ENCODE assay signal across 9 cellular contexts in the genomic region with DNA sequence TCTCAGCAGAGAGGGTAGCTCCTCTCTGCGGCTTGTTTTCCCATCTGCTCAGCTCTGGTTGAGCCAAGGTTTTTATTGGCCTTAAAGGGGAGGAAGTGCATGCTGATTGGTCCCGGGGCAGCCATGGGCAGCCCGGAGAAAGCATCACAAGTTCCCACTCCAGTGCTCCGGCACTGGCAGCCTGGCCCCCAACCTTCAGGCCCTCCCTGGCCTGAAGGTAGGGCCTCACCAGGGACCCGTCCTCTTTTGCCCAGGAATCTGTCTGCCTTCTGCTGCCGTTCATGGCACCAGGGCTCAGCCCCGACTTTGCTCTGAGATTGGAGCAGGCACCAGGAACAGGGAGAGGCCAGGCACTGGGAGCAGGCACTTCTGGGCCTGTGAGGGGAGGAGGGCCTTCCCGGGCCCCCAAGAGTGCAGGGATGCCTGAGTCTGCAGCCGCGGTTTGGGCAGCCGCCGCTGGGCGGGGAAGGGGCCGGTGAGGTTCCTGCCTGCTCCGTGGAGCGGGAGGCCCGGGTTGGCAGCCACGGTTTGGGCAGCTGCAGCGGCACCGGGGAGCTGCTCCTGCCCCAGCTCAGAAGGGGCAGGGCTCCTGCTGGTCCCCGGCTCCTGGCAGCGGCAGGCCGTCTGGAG. TPM values are rescaled to one million over a fixed set of nuclear protein-coding genes. Genes with fewer than 3 reads are reported as not detected.
DNase-seq lines count a peak whose midpoint lies in the region; ATAC-seq and TF ChIP-seq lines count a peak whose summit lies in the region.
"Had no signal": no experiment of that assay in that cellular context is flagged by ENCODE, and none has a peak within 500 bp of the region (broad histone marks: within the 10 kb centered on the region; RNA-seq: fewer than 3 reads in every experiment).

No MANE protein-coding gene starts in this region.

- H3K4ac ChIP-seq in H9 (ENCODE audit: low read depth, low read length) (no peak overlapping the region), trophoblast cell (ENCODE audit: low read depth, low read length) (no peak overlapping the region)

- no peak overlapping the region for H3K27ac ChIP-seq in CD4-positive, CD25-positive, alpha-beta regulatory T cell (ENCODE audit: insufficient read depth, low read length, poor library complexity, severe bottlenecking)
- H3K27ac ChIP-seq in H9 (ENCODE audit: insufficient read length, low read depth, low read length) (no peak overlapping the region), mammary epithelial cell (ENCODE audit: insufficient read depth, low read depth, low read length) (no peak overlapping the region), muscle layer of colon (ENCODE audit: low read depth, low read length) (peak overlapping the region; percentile 35), trophoblast cell (ENCODE audit: low read depth, low read length) (no peak overlapping the region)

- no peaks in the 10 kb centered on the region for H3K4me1 ChIP-seq in CD4-positive, CD25-positive, alpha-beta regulatory T cell (ENCODE audit: control insufficient read depth, insufficient read depth, low read length, poor library complexity, severe bottlenecking)
- H3K4me1 ChIP-seq in H9 (ENCODE audit: insufficient read depth, low read length) (no peaks in the 10 kb centered on the region; the same call in 1 of the 2 replicates), mammary epithelial cell (ENCODE audit: insufficient read depth, low read length) (no peaks in the 10 kb centered on the region), muscle layer of colon (ENCODE audit: insufficient read depth, low read length) (peaks cover 12% of the 10 kb centered on the region), trophoblast cell (ENCODE audit: control insufficient read depth in 1 of 2, insufficient read depth in 2 of 2, low read length in 2 of 2) (no peaks in the 10 kb centered on the region)

- H2BK120ac ChIP-seq in H9 (ENCODE audit: low read depth, low read length, poor library complexity, severe bottlenecking), result no peak overlapping the region
- H2BK120ac ChIP-seq in trophoblast cell (ENCODE audit: insufficient read depth, low read length, poor library complexity), result no peak overlapping the region

- H3K14ac ChIP-seq in H9 (ENCODE audit: insufficient read depth, low read length) (no peak overlapping the region), trophoblast cell (ENCODE audit: low read length) (no peak overlapping the region)

- H2AK5ac ChIP-seq in H9 (ENCODE audit: insufficient read length, low read length), result no peak overlapping the region
- no peak overlapping the region for H2AK5ac ChIP-seq in trophoblast cell (ENCODE audit: low read length)

- H2AFZ ChIP-seq in H9 (ENCODE audit: low read length) (no peak overlapping the region), mammary epithelial cell (ENCODE audit: low read depth, low read length) (no peak overlapping the region), trophoblast cell (ENCODE audit: insufficient read depth, low read length, poor library complexity) (no peak overlapping the region)

- no CpG with 5 or more reads among the region's 23 CpGs for WGBS in H9 (ENCODE audit: extremely low coverage, insufficient read length, low lambda C conversion rate)
- WGBS in mammary epithelial cell (ENCODE audit: low coverage, missing lambda C conversion rate), result 84% methylated on average over 14 of the region's 23 CpGs
- WGBS in trophoblast cell (ENCODE audit: extremely low coverage, insufficient coverage, insufficient read length), result no CpG with 5 or more reads among the region's 23 CpGs

- H3K18ac ChIP-seq in H9 (ENCODE audit: insufficient read length, low read depth, low read length), result no peak overlapping the region
- H3K18ac ChIP-seq in trophoblast cell (ENCODE audit: low read length), result no peak overlapping the region

- no peaks in the 10 kb centered on the region for H3K9me3 ChIP-seq in CD4-positive, CD25-positive, alpha-beta regulatory T cell (ENCODE audit: control insufficient read depth in 2 of 2, low read length in 2 of 2)
- no peaks in the 10 kb centered on the region for H3K9me3 ChIP-seq in H9 (ENCODE audit: control insufficient read depth, low read depth, low read length)
- H3K9me3 ChIP-seq in mammary epithelial cell (replicated peaks; ENCODE audit: insufficient read depth, low read length), result no peaks in the 10 kb centered on the region
- H3K9me3 ChIP-seq in muscle layer of colon (ENCODE audit: low read length), result no peaks in the 10 kb centered on the region
- no peaks in the 10 kb centered on the region for H3K9me3 ChIP-seq in trophoblast cell (ENCODE audit: insufficient read depth, low read depth, low read length)

- H2BK15ac ChIP-seq in H9 (ENCODE audit: low read depth, low read length), result no peak overlapping the region

- no peak overlapping the region for H3T11ph ChIP-seq in H9 (ENCODE audit: low read length)

- in situ Hi-C loops in mammary epithelial cell (cut with MboI; ENCODE audit: low sequenced_read_pairs in 2 of 2), result no loop called here

- H3K9ac ChIP-seq in H9 (ENCODE audit: extremely low read depth, insufficient read length, low read length), result no peak overlapping the region
- no peak overlapping the region for H3K9ac ChIP-seq in mammary epithelial cell (ENCODE audit: insufficient read depth, low read length)
- H3K9ac ChIP-seq in muscle layer of colon (ENCODE audit: low read length), result no peak overlapping the region
- H3K9ac ChIP-seq in trophoblast cell (ENCODE audit: low read length), result no peak overlapping the region

- H3K79me1 ChIP-seq in H9 (ENCODE audit: insufficient read depth, low read depth, low read length, poor library complexity, severe bottlenecking) (no peaks in the 10 kb centered on the region), trophoblast cell (ENCODE audit: low read length) (no peaks in the 10 kb centered on the region)

- no peak overlapping the region for H3K4me3 Mint-ChIP-seq in CD4-positive, CD25-positive, alpha-beta regulatory T cell
- H3K4me3 Mint-ChIP-seq in H9, result no peak overlapping the region
- H3K4me3 Mint-ChIP-seq: nephron had no signal

- H3K4me3 ChIP-seq in CD4-positive, CD25-positive, alpha-beta regulatory T cell (ENCODE audit: low read depth, low read length), result no peak overlapping the region
- H3K4me3 ChIP-seq in mammary epithelial cell (replicated peaks in 1 of 3; ENCODE audit: insufficient read depth in 1 of 3, low read depth in 2 of 3, low read length in 3 of 3), result no peak overlapping the region
- peak overlapping the region in 1 of 2 donors; percentile 30 for H3K4me3 ChIP-seq in muscle layer of colon (ENCODE audit: low read depth in 1 of 2, low read length in 2 of 2)
- H3K4me3 ChIP-seq in trophoblast cell (ENCODE audit: low read depth, low read length), result no peak overlapping the region

- no TSS peak for BruUV-seq in mammary epithelial cell (replicated peaks; lab: Mats Ljungman, UMichigan)

- intact Hi-C loops in mammary epithelial cell (cut with micrococcal nuclease), result no loop called here

- dilution Hi-C loops in mammary epithelial cell (cut with HindIII; ENCODE audit: low sequenced_read_pairs), result no loop called here

- peak in 1 of 3 donors; percentile 36 for DNase-seq in CD4-positive, CD25-positive, alpha-beta regulatory T cell
- DNase-seq in H9, result peak; percentile 62
- peak; percentile 32 for DNase-seq in mammary epithelial cell
- no peak for DNase-seq in GM19240 (ENCODE audit: insufficient read length, low spot score)
- DNase-seq in trophoblast cell, result no peak

- no peaks in the 10 kb centered on the region for H4K20me1 ChIP-seq in H9 (ENCODE audit: control insufficient read depth, insufficient read depth, insufficient read length)
- H4K20me1 ChIP-seq in mammary epithelial cell (ENCODE audit: insufficient read depth, low read length), result no peaks in the 10 kb centered on the region

- peaks cover 5% of the 10 kb centered on the region for H3K27me3 ChIP-seq in CD4-positive, CD25-positive, alpha-beta regulatory T cell (ENCODE audit: control insufficient read depth, insufficient read depth, low read length)
- no peaks in the 10 kb centered on the region for H3K27me3 ChIP-seq in H9 (ENCODE audit: insufficient read depth, low read length)
- H3K27me3 ChIP-seq in mammary epithelial cell (ENCODE audit: insufficient read depth, low read length), result no peaks in the 10 kb centered on the region
- no peaks in the 10 kb centered on the region for H3K27me3 ChIP-seq in muscle layer of colon (ENCODE audit: control insufficient read depth in 1 of 2, insufficient read depth in 2 of 2, low read length in 2 of 2)
- H3K27me3 ChIP-seq in trophoblast cell (ENCODE audit: insufficient read depth, low read length), result no peaks in the 10 kb centered on the region

- H3K56ac ChIP-seq in H9 (ENCODE audit: insufficient read length, low read depth, low read length), result no peak overlapping the region

- no peaks in the 10 kb centered on the region for H3K4me1 Mint-ChIP-seq in CD4-positive, CD25-positive, alpha-beta regulatory T cell
- peaks cover 10 to 11% of the 10 kb centered on the region in 2 experiments for H3K4me1 Mint-ChIP-seq in H9

- peaks cover 3% of the 10 kb centered on the region for H3K36me3 Mint-ChIP-seq in CD4-positive, CD25-positive, alpha-beta regulatory T cell
- H3K36me3 Mint-ChIP-seq in H9 (ENCODE audit: insufficient read depth in 1 of 3, low read depth in 3 of 3), result no peaks in the 10 kb centered on the region; a peak in 1 of 7 replicates

- H4K91ac ChIP-seq in H9 (ENCODE audit: insufficient read length, low read depth, low read length), result no peak overlapping the region
- H4K91ac ChIP-seq in trophoblast cell (ENCODE audit: low read depth, low read length), result no peak overlapping the region

- H3K23ac ChIP-seq in H9 (ENCODE audit: insufficient read length, low read depth, low read length), result no peak overlapping the region
- no peak overlapping the region for H3K23ac ChIP-seq in trophoblast cell (ENCODE audit: low read length)

- no peak overlapping the region for H2BK12ac ChIP-seq in H9 (ENCODE audit: insufficient read length, low read depth, low read length)
- no peak overlapping the region for H2BK12ac ChIP-seq in trophoblast cell (ENCODE audit: low read length)

- H4K8ac ChIP-seq in H9 (replicated peaks; ENCODE audit: insufficient read length, low read depth, low read length) (no peak overlapping the region), trophoblast cell (ENCODE audit: low read depth, low read length) (no peak overlapping the region)

- H4K5ac ChIP-seq in H9 (ENCODE audit: insufficient read length, low read depth, low read length), result no peak overlapping the region

- no peaks in the 10 kb centered on the region for H3K23me2 ChIP-seq in H9 (ENCODE audit: insufficient read length, low read depth, low read length, poor library complexity, severe bottlenecking)

- ATAC-seq in CD4-positive, CD25-positive, alpha-beta regulatory T cell (ENCODE audit: low read depth in 2 of 2), result peak; percentile 40 to 74
- ATAC-seq in HG03159 (IDR thresholded peaks at IDR 0.05; ENCODE audit: unreplicated experiment) (no peak), HG03196 (IDR thresholded peaks at IDR 0.05; ENCODE audit: unreplicated experiment) (no peak)

- H2BK5ac ChIP-seq in H9 (ENCODE audit: insufficient read length, low read length) (no peak overlapping the region), trophoblast cell (ENCODE audit: low read depth, low read length, poor library complexity) (no peak overlapping the region)

- H3K4me2 ChIP-seq in H9 (ENCODE audit: insufficient read depth, insufficient read length, low read length) (no peak overlapping the region), mammary epithelial cell (ENCODE audit: insufficient read depth, low read depth, low read length) (no peak overlapping the region), trophoblast cell (ENCODE audit: low read length) (no peak overlapping the region)

- H3K27me3 Mint-ChIP-seq in CD4-positive, CD25-positive, alpha-beta regulatory T cell, result peaks cover 15% of the 10 kb centered on the region
- H3K27me3 Mint-ChIP-seq in H9 (ENCODE audit: low read depth), result no peaks in the 10 kb centered on the region; the same call in 1 of the 2 replicates

- H3K9me3 Mint-ChIP-seq in CD4-positive, CD25-positive, alpha-beta regulatory T cell, result peaks cover 0 to 2% (median 0%) of the 10 kb centered on the region in 7 donors
- H3K9me3 Mint-ChIP-seq in H9, result no peaks in the 10 kb centered on the region; a peak in 1 of 5 replicates
- H3K9me3 Mint-ChIP-seq: nephron had no signal

- no peaks in the 10 kb centered on the region for H3K36me3 ChIP-seq in CD4-positive, CD25-positive, alpha-beta regulatory T cell (ENCODE audit: control insufficient read depth, insufficient read depth, low read length)
- H3K36me3 ChIP-seq in mammary epithelial cell (ENCODE audit: insufficient read depth, low read length) (no peaks in the 10 kb centered on the region), muscle layer of colon (ENCODE audit: insufficient read depth, low read length) (no peaks in the 10 kb centered on the region), trophoblast cell (ENCODE audit: control insufficient read depth in 1 of 2, insufficient read depth in 2 of 2, low read length in 2 of 2) (no peaks in the 10 kb centered on the region)

- H4K12ac ChIP-seq in trophoblast cell (ENCODE audit: low read depth, low read length), result no peak overlapping the region

- CTCF ChIA-PET in mammary epithelial cell (lab: Charles Lee; ENCODE audit: low non-redundant PET), result no interaction called here

- H2BK20ac ChIP-seq in H9 (ENCODE audit: low read depth, low read length, poor library complexity, severe bottlenecking), result no peak overlapping the region

- H3K27ac Mint-ChIP-seq in CD4-positive, CD25-positive, alpha-beta regulatory T cell, result no peak overlapping the region
- no peak overlapping the region for H3K27ac Mint-ChIP-seq in H9
- H3K27ac Mint-ChIP-seq: nephron had no signal

- no peak for TF ChIP-seq CTCF in H9 (conservative IDR thresholded peaks at IDR 0.05)
- no peak for TF ChIP-seq CTCF in mammary epithelial cell (conservative IDR thresholded peaks at IDR 0.05 in 1 of 2, IDR thresholded peaks at IDR 0.05 in 1 of 2; ENCODE audit: extremely low read depth in 1 of 2, insufficient read depth in 1 of 2, low read depth in 1 of 2, low read length in 2 of 2)

- H3K79me2 ChIP-seq in H9 (ENCODE audit: insufficient read depth, low read length), result no peaks in the 10 kb centered on the region
- H3K79me2 ChIP-seq in mammary epithelial cell (ENCODE audit: insufficient read depth, low read length), result no peaks in the 10 kb centered on the region
- no peaks in the 10 kb centered on the region for H3K79me2 ChIP-seq in trophoblast cell (ENCODE audit: control insufficient read depth, insufficient read depth, low read length, poor library complexity)

RNA-seq across cellular contexts. Expression of a gene that starts 17.5 kb away (rescaled TPM):
- 122 TPM for total RNA-seq in CD4-positive, CD25-positive, alpha-beta regulatory T cell
- 10 to 100 TPM; 39.7 to 52.4 (median 49.2) TPM for polyA plus RNA-seq in CD4-positive, CD25-positive, alpha-beta regulatory T cell
- total RNA-seq in H9 (2021) (40.3 and 41.5 TPM in 2 replicates), mammary epithelial cell (10 to 100 TPM; 16.7 to 52.7 TPM)
- polyA plus RNA-seq in mammary epithelial cell, result 34.1 TPM
- polyA minus RNA-seq in mammary epithelial cell, result 41.5 TPM
- 20.9 and 21.5 TPM in 2 replicates for polyA plus RNA-seq in trophoblast cell (2013)

RNA-seq across cellular contexts. Expression of a gene that starts 18.8 kb away (rescaled TPM):
- total RNA-seq in CD4-positive, CD25-positive, alpha-beta regulatory T cell, result 1.5 TPM
- polyA plus RNA-seq in CD4-positive, CD25-positive, alpha-beta regulatory T cell, result 1 to 10 TPM; 2.1 to 3.9 (median 2.5) TPM
- total RNA-seq in H9 (2021) (27.1 and 27.7 TPM in 2 replicates), mammary epithelial cell (1 to 10 TPM; 1.2 to 5.0 TPM)
- polyA plus RNA-seq in mammary epithelial cell, result 2.1 TPM
- not detected for polyA minus RNA-seq in mammary epithelial cell
- 4.2 and 4.3 TPM in 2 replicates for polyA plus RNA-seq in trophoblast cell (2013)

Comparison
In these comparisons a context has a peak if more than half of its experiments do, and no peak if none do; other contexts are left out.
1. ATAC-seq: peak in CD4-positive, CD25-positive, alpha-beta regulatory T cell (2 of 2); none in HG03159 (single experiment) and HG03196 (single experiment).
2. DNase-seq: peak in H9 (single experiment) and mammary epithelial cell (single experiment); none in GM19240 (single experiment) and trophoblast cell (0 of 2).